ENCODE assay signal across 18 cellular contexts in the genomic region with DNA sequence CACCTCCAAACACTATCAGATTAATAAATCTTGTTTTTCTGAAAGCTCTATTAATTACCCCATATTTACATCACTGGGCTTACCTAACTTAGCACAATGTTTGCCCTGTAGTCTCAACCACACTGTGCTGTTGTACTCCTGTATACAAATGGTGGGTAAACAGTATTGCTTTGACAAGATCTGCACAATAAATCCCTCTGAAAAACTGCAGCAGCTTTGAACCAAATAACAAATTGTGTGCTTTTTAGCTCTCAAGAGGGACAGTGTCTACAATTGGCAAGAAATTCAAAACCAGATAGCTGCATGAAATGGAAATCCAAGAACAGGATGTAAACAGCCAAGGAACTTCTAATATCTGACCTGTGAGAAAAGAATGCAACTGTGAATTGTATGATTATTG.
"Had no signal": no experiment of that assay in that cellular context is flagged by ENCODE, and none has a peak within 500 bp of the region (broad histone marks: within the 10 kb centered on the region; RNA-seq: fewer than 3 reads in every experiment).

No MANE protein-coding gene starts in this region.

- ATAC-seq: natural killer cell, psoas muscle, right cardiac atrium, WTC11 had no signal

- DNase-seq: activated CD4-positive, alpha-beta memory T cell treated with anti-CD3 and anti-CD28 coated beads for 36 hours; activated effector memory CD4-positive, alpha-beta T cell treated with anti-CD3 and anti-CD28 coated beads, Interleukin-2, amount 50 U/mL, for 16 hours; activated naive CD4-positive, alpha-beta T cell treated with anti-CD3 and anti-CD28 coated beads, Interleukin-2, amount 10 ng/mL, durations not matched to agents 7 days and 5 days; effector CD8-positive, alpha-beta T cell; erythroblast; foreskin fibroblast; immature natural killer cell; kidney glomerular epithelial cell; left ventricle myocardium inferior; natural killer cell; psoas muscle; right cardiac atrium; stimulated activated CD4-positive, alpha-beta T cell treated with anti-CD3 and anti-CD28 coated beads, Interleukin-12 subunit alpha, Interleukin-12 subunit beta, amount 100 ng/mL, for 4 hours; stimulated activated CD4-positive, alpha-beta T cell treated with anti-CD3 and anti-CD28 coated beads, Interleukin-4, amount 100 ng/mL, for 4 hours; T1000; transverse colon; uterus had no signal
